ENCODE assay signal across 29 cellular contexts in the genomic region with DNA sequence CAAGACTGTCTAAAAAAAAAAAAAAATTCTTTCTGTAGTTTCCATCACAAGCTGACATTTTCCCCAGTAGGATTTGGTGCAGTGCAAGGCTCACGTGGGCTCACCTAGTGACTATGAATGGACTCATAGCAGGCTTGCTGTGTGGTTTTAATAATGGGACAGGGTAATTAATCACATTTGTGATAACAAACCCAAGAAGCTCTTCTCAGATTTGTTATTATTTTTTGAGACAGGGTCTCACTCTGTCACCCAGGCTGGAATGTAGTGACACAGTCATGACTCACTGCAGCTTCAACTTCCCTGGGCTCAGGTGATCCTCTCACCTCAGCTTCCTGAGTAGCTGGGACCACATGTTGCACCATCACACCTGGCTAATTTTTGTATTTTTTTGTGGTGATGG. TPM values are rescaled to one million over a fixed set of nuclear protein-coding genes. Genes with fewer than 3 reads are reported as not detected.
DNase-seq lines count a peak whose midpoint lies in the region; ATAC-seq, FAIRE-seq and TF ChIP-seq lines count a peak whose summit lies in the region.
"Had no signal": no experiment of that assay in that cellular context is flagged by ENCODE, and none has a peak within 500 bp of the region (broad histone marks: within the 10 kb centered on the region; RNA-seq: fewer than 3 reads in every experiment).

No MANE protein-coding gene starts in this region.

- no peaks in the 10 kb centered on the region for H3K9me3 ChIP-seq in CD4-positive, alpha-beta memory T cell (ENCODE audit: control insufficient read depth in 1 of 2, low read length in 2 of 2)
- H3K9me3 ChIP-seq: Peyer's patch, psoas muscle had no signal

- H3K4me1 Mint-ChIP-seq in activated CD4-positive, alpha-beta T cell treated with anti-CD3 and anti-CD28 coated beads for 36 hours: peaks cover 47% of the 10 kb centered on the region
- peaks cover 33 to 67% (median 50%) of the 10 kb centered on the region in 4 donors for H3K4me1 Mint-ChIP-seq in CD4-positive, alpha-beta memory T cell
- H3K4me1 Mint-ChIP-seq: GM23338 had no signal

- no peak overlapping the region for H3K27ac ChIP-seq in CD4-positive, alpha-beta memory T cell (ENCODE audit: low read depth, low read length)
- H3K27ac ChIP-seq: Peyer's patch, psoas muscle had no signal

- no peaks in the 10 kb centered on the region for H3K27me3 ChIP-seq in CD4-positive, alpha-beta memory T cell (ENCODE audit: insufficient read depth, low read length)
- H3K27me3 ChIP-seq: Peyer's patch had no signal

- no peak for TF ChIP-seq CTCF in epithelial cell of esophagus (IDR thresholded peaks at IDR 0.05; ENCODE audit: insufficient read depth, low read depth, low read length, missing control alignments)

- no peak for FAIRE-seq in RCC 7860 (lab: Jason Lieb, UNC)
- FAIRE-seq: A204.1, HTR-8/SVneo had no signal

- CTCF ChIA-PET in activated CD4-positive, alpha-beta T cell treated with anti-CD3 and anti-CD28 coated beads for 36 hours (lab: Charles Lee): interaction anchor here (0.6 to 0.9 kb wide), 2 partner anchors 47 to 48 kb away, joined by 3 to 5 read pairs; no protein-coding TSS in a partner anchor
- CTCF ChIA-PET in CD4-positive, alpha-beta memory T cell (lab: Charles Lee; ENCODE audit: partially characterized antibody): interaction anchor here (1.0 to 4.8 kb wide), 3 partner anchors 12 to 75 kb away, joined by 3 to 22 read pairs (median 4); no protein-coding TSS in a partner anchor

- H3K4me1 ChIP-seq in CD4-positive, alpha-beta memory T cell (ENCODE audit: insufficient read depth, low read length): peaks cover 20% of the 10 kb centered on the region
- H3K4me1 ChIP-seq: Peyer's patch, psoas muscle had no signal

- no peak for DNase-seq in activated CD4-positive, alpha-beta T cell treated with anti-CD3 and anti-CD28 coated beads for 36 hours
- no peak for DNase-seq in activated CD4-positive, alpha-beta T cell treated with anti-CD3 and anti-CD28 coated beads for 1 hour
- DNase-seq in CD4-positive, alpha-beta memory T cell: no peak
- peak; percentile 10 for DNase-seq in RCC 7860 (ENCODE audit: low spot score)
- peak; percentile 76 for DNase-seq in epithelial cell of esophagus (ENCODE audit: low read depth)
- no peak for DNase-seq in 8988T
- no peak for DNase-seq in NCI-H1048 (lab: John Stamatoyannopoulos, UW)
- DNase-seq in T1000 (lab: John Stamatoyannopoulos, UW): no peak
- DNase-seq: activated CD4-positive, alpha-beta T cell treated with anti-CD3 and anti-CD28 coated beads, Interleukin-2, amount 50 U/mL, for 1 hour; activated naive CD4-positive, alpha-beta T cell; AML-193; anterior cingulate cortex; central memory CD4-positive, alpha-beta T cell; DMS79; glutamatergic neuron; KBM-7; kidney glomerular epithelial cell; NCI-H1436; NCI-H2107; NCI-H524 treated with DMSO at 0.1 percent for 48 hours; NK-92 treated with Interleukin-12 subunit alpha and Interleukin-12 subunit beta, amount 100 ng/mL, for 24 hours; psoas muscle had no signal

- no peak overlapping the region for H3K4me3 ChIP-seq in CD4-positive, alpha-beta memory T cell (ENCODE audit: low read length in 2 of 2)
- H3K4me3 ChIP-seq in epithelial cell of esophagus (ENCODE audit: low read length): no peak overlapping the region
- H3K4me3 ChIP-seq: GM23338, lung, Peyer's patch, psoas muscle had no signal

- intact Hi-C loops in activated CD4-positive, alpha-beta T cell treated with anti-CD3 and anti-CD28 coated beads for 36 hours (cut with DNase I, micrococcal nuclease): no loop called here
- intact Hi-C loops in CD4-positive, alpha-beta memory T cell (cut with micrococcal nuclease): no loop called here

- H3K9me3 Mint-ChIP-seq in activated CD4-positive, alpha-beta T cell treated with anti-CD3 and anti-CD28 coated beads for 36 hours (ENCODE audit: low read depth): no peaks in the 10 kb centered on the region
- H3K9me3 Mint-ChIP-seq in CD4-positive, alpha-beta memory T cell: peaks cover 0 to 1% (median 0%) of the 10 kb centered on the region in 8 donors
- H3K9me3 Mint-ChIP-seq: GM23338, type B pancreatic cell had no signal

- peaks cover 53% of the 10 kb centered on the region for H3K36me3 ChIP-seq in CD4-positive, alpha-beta memory T cell (ENCODE audit: insufficient read depth, low read length)

- POLR2A ChIA-PET in activated CD4-positive, alpha-beta T cell treated with anti-CD3 and anti-CD28 coated beads for 36 hours (lab: Charles Lee): no interaction called here
- POLR2A ChIA-PET in CD4-positive, alpha-beta memory T cell (lab: Charles Lee; ENCODE audit: partially characterized antibody): interaction anchor here (1.0 to 5.5 kb wide), 3 partner anchors 20 to 75 kb away, joined by 3 to 32 read pairs (median 4); no protein-coding TSS in a partner anchor

- ATAC-seq in activated CD4-positive, alpha-beta T cell treated with anti-CD3 and anti-CD28 coated beads for 36 hours: peak; percentile 53
- ATAC-seq: GM23338, psoas muscle had no signal

- peaks cover 43% of the 10 kb centered on the region for H3K36me3 Mint-ChIP-seq in activated CD4-positive, alpha-beta T cell treated with anti-CD3 and anti-CD28 coated beads for 36 hours (ENCODE audit: low read depth)
- peaks cover 45 to 76% of the 10 kb centered on the region in 2 donors for H3K36me3 Mint-ChIP-seq in CD4-positive, alpha-beta memory T cell

- no peak overlapping the region for H3K4me3 Mint-ChIP-seq in activated CD4-positive, alpha-beta T cell treated with anti-CD3 and anti-CD28 coated beads for 36 hours
- H3K4me3 Mint-ChIP-seq in CD4-positive, alpha-beta memory T cell: no peak overlapping the region
- H3K4me3 Mint-ChIP-seq: GM23338, type B pancreatic cell had no signal

- peak overlapping the region; percentile 58 for H3K27ac Mint-ChIP-seq in activated CD4-positive, alpha-beta T cell treated with anti-CD3 and anti-CD28 coated beads for 36 hours
- H3K27ac Mint-ChIP-seq in CD4-positive, alpha-beta memory T cell: peak overlapping the region in 4 of 7 donors; percentile 3 to 68 (median 42)
- H3K27ac Mint-ChIP-seq: GM23338, type B pancreatic cell had no signal

- no peaks in the 10 kb centered on the region for H3K27me3 Mint-ChIP-seq in activated CD4-positive, alpha-beta T cell treated with anti-CD3 and anti-CD28 coated beads for 36 hours
- no peaks in the 10 kb centered on the region for H3K27me3 Mint-ChIP-seq in CD4-positive, alpha-beta memory T cell
- H3K27me3 Mint-ChIP-seq: type B pancreatic cell had no signal

RNA-seq across cellular contexts. Expression of a gene that starts 40.0 kb away (rescaled TPM):
- total RNA-seq in activated CD4-positive, alpha-beta T cell treated with anti-CD3 and anti-CD28 coated beads for 36 hours: under 1 TPM; 0.14 to 0.21 TPM
- total RNA-seq in CD4-positive, alpha-beta memory T cell: not detected
- polyA plus RNA-seq in CD4-positive, alpha-beta memory T cell: not detected
- total RNA-seq: T-helper 1 cell treated with Interleukin-12 subunit alpha and Interleukin-12 subunit beta and Interleukin-4 antibody, amounts not matched to agents 30 ng/mL and 1 ng/mL, for 36 hours had no signal

RNA-seq across cellular contexts. Expression of a gene that starts 48.7 kb away (rescaled TPM):
- total RNA-seq in activated CD4-positive, alpha-beta T cell treated with anti-CD3 and anti-CD28 coated beads for 36 hours: 10 to 100 TPM; 70.1 to 80.1 TPM
- 100 to 1,000 TPM; 192 to 200 TPM for total RNA-seq in CD4-positive, alpha-beta memory T cell
- polyA plus RNA-seq in CD4-positive, alpha-beta memory T cell: 10 to 100 TPM; 82.1 to 91.9 TPM

Comparison
In these comparisons a context has a peak if more than half of its experiments do, and no peak if none do; other contexts are left out.
1. DNase-seq: peak in RCC 7860 (single experiment) and epithelial cell of esophagus (single experiment); none in activated CD4-positive, alpha-beta T cell treated with anti-CD3 and anti-CD28 coated beads for 36 hours (single experiment), activated CD4-positive, alpha-beta T cell treated with anti-CD3 and anti-CD28 coated beads for 1 hour (single experiment), CD4-positive, alpha-beta memory T cell (0 of 5), 8988T (single experiment), NCI-H1048 (single experiment) and T1000 (single experiment).